In genomic region chr15:101070502-101071273, GRCh38 we compare ENCODE assay signal across 1 cellular context.
TF ChIP-seq lines count a peak whose summit lies in the region.

No MANE protein-coding gene starts in this region.

TF ChIP-seq in HepG2, 621 proteins besides CTCF, POLR2A, EP300 and RAD21 (continued from another document and continues in another):
- TF ChIP-seq HNF1A (IDR thresholded peaks at IDR 0.05; ENCODE audit: low read depth) (peak; percentile 74), HNF1A (CRISPR knock-in tag; IDR thresholded peaks at IDR 0.05; ENCODE audit: borderline replicate concordance) (peak; percentile 80; the same call in 1 of the 2 replicates), RFXANK (CRISPR knock-in tag; IDR thresholded peaks at IDR 0.05) (no peak), GTF2F1 (IDR thresholded peaks at IDR 0.05; ENCODE audit: low read length) (no peak), ZSCAN9 (CRISPR knock-in tag; IDR thresholded peaks at IDR 0.05; ENCODE audit: borderline replicate concordance) (peak; percentile 83), ZNF619 (CRISPR knock-in tag; IDR thresholded peaks at IDR 0.05) (no peak), ZNF883 (CRISPR knock-in tag; IDR thresholded peaks at IDR 0.05; ENCODE audit: not compliant biosample characterization) (no peak), KDM5A (IDR thresholded peaks at IDR 0.05; ENCODE audit: borderline replicate concordance, low read length) (no peak), NCOA1 (CRISPR knock-in tag; IDR thresholded peaks at IDR 0.05) (no peak), NFKB2 (CRISPR knock-in tag; IDR thresholded peaks at IDR 0.05; ENCODE audit: borderline replicate concordance) (no peak), YY1 (IDR thresholded peaks at IDR 0.05; ENCODE audit: insufficient read depth, insufficient replicate concordance, low read depth, low read length) (no peak), PPARG (CRISPR knock-in tag; conservative IDR thresholded peaks at IDR 0.05) (peak; percentile 88), NBN (conservative IDR thresholded peaks at IDR 0.05) (no peak), CEBPB (IDR thresholded peaks at IDR 0.05; ENCODE audit: borderline replicate concordance, low read depth, low read length) (peak; percentile 96), ZBTB20 (CRISPR knock-in tag; IDR thresholded peaks at IDR 0.05; ENCODE audit: borderline replicate concordance, low read depth) (no peak), HOXA3 (CRISPR knock-in tag; IDR thresholded peaks at IDR 0.05) (peak; percentile 51; the same call in 1 of the 2 replicates), ZBTB21 (CRISPR knock-in tag; IDR thresholded peaks at IDR 0.05) (peak; percentile 52; the same call in 1 of the 2 replicates), MTF1 (CRISPR knock-in tag; IDR thresholded peaks at IDR 0.05) (no peak), ZNF607 (CRISPR knock-in tag; IDR thresholded peaks at IDR 0.05; ENCODE audit: borderline replicate concordance) (no peak), JDP2 (CRISPR knock-in tag; IDR thresholded peaks at IDR 0.05; ENCODE audit: borderline replicate concordance) (no peak), ZNF17 (CRISPR knock-in tag; IDR thresholded peaks at IDR 0.05) (no peak), ZNF546 (CRISPR knock-in tag; conservative IDR thresholded peaks at IDR 0.05) (no peak), NFE2 (CRISPR knock-in tag; IDR thresholded peaks at IDR 0.05) (no peak), NR1H2 (CRISPR knock-in tag; IDR thresholded peaks at IDR 0.05; ENCODE audit: borderline replicate concordance, low read depth) (0 out of 2 replicates have a peak, but pooled peaks have one; percentile 46), ZNF468 (CRISPR knock-in tag; IDR thresholded peaks at IDR 0.05) (no peak), PREB (CRISPR knock-in tag; IDR thresholded peaks at IDR 0.05) (no peak), RBFOX2 (IDR thresholded peaks at IDR 0.05; ENCODE audit: low read depth, low read length) (no peak), ZNF18 (CRISPR knock-in tag; IDR thresholded peaks at IDR 0.05; ENCODE audit: insufficient replicate concordance) (no peak), ZNF263 (CRISPR knock-in tag; IDR thresholded peaks at IDR 0.05) (peak; percentile 30; the same call in 1 of the 2 replicates), ZNF124 (CRISPR knock-in tag; IDR thresholded peaks at IDR 0.05) (peak; percentile 57), ZBTB42 (CRISPR knock-in tag; IDR thresholded peaks at IDR 0.05) (no peak), GLI4 (CRISPR knock-in tag; IDR thresholded peaks at IDR 0.05; ENCODE audit: borderline replicate concordance) (no peak), TRIM24 (CRISPR knock-in tag; IDR thresholded peaks at IDR 0.05) (no peak), ZNF629 (CRISPR knock-in tag; conservative IDR thresholded peaks at IDR 0.05) (0 out of 2 replicates have a peak, but pooled peaks have one; percentile 28), ZNF34 (CRISPR knock-in tag; IDR thresholded peaks at IDR 0.05; ENCODE audit: borderline replicate concordance) (no peak; the same call in 1 of the 2 replicates), RFX5 (IDR thresholded peaks at IDR 0.05; ENCODE audit: low read depth, low read length) (no peak), REPIN1 (CRISPR knock-in tag; IDR thresholded peaks at IDR 0.05; ENCODE audit: borderline replicate concordance, low read depth) (peak; percentile 37; the same call in 1 of the 2 replicates), SIX4 (CRISPR knock-in tag; IDR thresholded peaks at IDR 0.05) (peak; percentile 93), HNRNPH1 (optimal IDR thresholded peaks at IDR 0.05; ENCODE audit: low read depth, low read length) (no peak), ZBTB43 (CRISPR knock-in tag; conservative IDR thresholded peaks at IDR 0.05) (peak; percentile 90; the same call in 1 of the 2 replicates), MBNL3 (CRISPR knock-in tag; conservative IDR thresholded peaks at IDR 0.05) (no peak), ZBTB33 (CRISPR knock-in tag; IDR thresholded peaks at IDR 0.05) (peak; percentile 9; the same call in 1 of the 2 replicates), HDAC1 (CRISPR knock-in tag; IDR thresholded peaks at IDR 0.05) (peak; percentile 95), ATF7 (IDR thresholded peaks at IDR 0.05) (peak; percentile 84), ATF7 (CRISPR knock-in tag; IDR thresholded peaks at IDR 0.05) (peak; percentile 37; the same call in 1 of the 2 replicates), ZSCAN29 (CRISPR knock-in tag; conservative IDR thresholded peaks at IDR 0.05) (no peak), ZNF800 (CRISPR knock-in tag; IDR thresholded peaks at IDR 0.05) (peak; percentile 81; the same call in 1 of the 2 replicates), ZNF205 (CRISPR knock-in tag; IDR thresholded peaks at IDR 0.05) (peak; percentile 84; the same call in 1 of the 2 replicates), SNAPC2 (CRISPR knock-in tag; IDR thresholded peaks at IDR 0.05) (peak; percentile 74; the same call in 1 of the 2 replicates), SPEN (CRISPR knock-in tag; IDR thresholded peaks at IDR 0.05; ENCODE audit: low read depth) (peak; percentile 29; the same call in 1 of the 2 replicates), DNMT1 (CRISPR knock-in tag; IDR thresholded peaks at IDR 0.05) (no peak), ZNF333 (CRISPR knock-in tag; IDR thresholded peaks at IDR 0.05; ENCODE audit: borderline replicate concordance) (no peak), CREBL2 (CRISPR knock-in tag; IDR thresholded peaks at IDR 0.05; ENCODE audit: borderline replicate concordance) (no peak), CENPX (CRISPR knock-in tag; IDR thresholded peaks at IDR 0.05) (no peak), NR2F1 (CRISPR knock-in tag; IDR thresholded peaks at IDR 0.05) (peak; percentile 86 to 96), STAT6 (CRISPR knock-in tag; IDR thresholded peaks at IDR 0.05; ENCODE audit: borderline replicate concordance) (peak; percentile 94), ZNF580 (CRISPR knock-in tag; IDR thresholded peaks at IDR 0.05; ENCODE audit: borderline replicate concordance, low read depth) (no peak), RFXAP (CRISPR knock-in tag; IDR thresholded peaks at IDR 0.05; ENCODE audit: borderline replicate concordance) (peak; percentile 85), MXD4 (CRISPR knock-in tag; IDR thresholded peaks at IDR 0.05) (no peak)
